In the genomic region with DNA sequence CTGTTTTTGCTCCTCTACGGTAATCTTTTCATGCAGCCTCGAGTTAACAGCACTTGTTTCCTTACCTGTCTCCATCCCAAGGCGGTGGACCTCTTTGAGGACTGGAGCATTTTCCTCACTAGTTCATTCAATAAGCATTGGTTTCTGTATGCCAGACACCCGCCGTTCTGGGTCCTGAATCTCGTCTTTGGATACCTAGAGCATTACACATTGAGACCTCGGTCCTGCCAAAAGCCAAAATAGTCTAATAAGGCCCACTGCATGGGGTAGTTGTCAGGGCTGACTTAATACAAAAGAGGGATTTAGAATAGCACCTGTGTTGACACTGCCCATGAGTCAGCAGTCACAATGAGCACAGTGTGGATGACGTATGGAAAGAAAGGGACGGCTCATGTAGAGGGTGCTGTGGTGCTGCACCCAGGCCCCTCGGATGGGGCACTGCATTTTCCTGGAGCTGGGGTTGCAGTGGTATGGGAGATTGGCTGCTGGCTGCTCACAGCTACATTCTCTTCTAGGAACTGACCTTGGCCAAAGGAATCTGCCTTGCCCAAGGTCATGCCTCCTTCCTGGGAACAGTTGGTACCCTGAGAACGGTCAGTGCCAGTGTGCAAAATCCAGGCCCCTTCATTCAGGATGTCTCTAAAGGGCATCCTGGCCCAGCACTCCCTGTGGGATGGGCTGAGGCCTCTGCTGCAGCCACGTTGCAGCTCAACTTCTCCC, we compare ENCODE assay signal across 14 cellular contexts.
DNase-seq lines count a peak whose midpoint lies in the region; ATAC-seq, FAIRE-seq and TF ChIP-seq lines count a peak whose summit lies in the region.
"Had no signal": no experiment of that assay in that cellular context is flagged by ENCODE, and none has a peak within 500 bp of the region (broad histone marks: within the 10 kb centered on the region; RNA-seq: fewer than 3 reads in every experiment).

No MANE protein-coding gene starts in this region.

- no peaks in the 10 kb centered on the region for H3F3A ChIP-seq in GM23338 (replicated peaks; ENCODE audit: low read depth)

- H2BK15ac ChIP-seq in H1 (ENCODE audit: low read length): peak overlapping the region; percentile 88

- no peak overlapping the region for H4K91ac ChIP-seq in H1 (replicated peaks; ENCODE audit: insufficient read length, low read length)

- H3K23me2 ChIP-seq in H1 (ENCODE audit: low read depth, low read length): no peaks in the 10 kb centered on the region

- H2BK20ac ChIP-seq in H1 (ENCODE audit: low read length): no peak overlapping the region

- no peaks in the 10 kb centered on the region for H3K9me2 ChIP-seq in GM23338 (ENCODE audit: insufficient read depth)

- H2AK5ac ChIP-seq in H1 (ENCODE audit: low read depth, low read length): no peak overlapping the region

- H4K5ac ChIP-seq in H1 (ENCODE audit: insufficient read length, low read depth, low read length): no peak overlapping the region

- no peaks in the 10 kb centered on the region for H3K36me3 Mint-ChIP-seq in GM23338 (ENCODE audit: low read depth)
- H3K36me3 Mint-ChIP-seq: activated naive CD4-positive, alpha-beta T cell treated with anti-CD3 and anti-CD28 coated beads, Interleukin-2, amount 50 U/mL, for 72 hours had no signal

- TF ChIP-seq CTCF in GM23338 (conservative IDR thresholded peaks at IDR 0.05; ENCODE audit: low read depth in 2 of 2) (no peak), H1 (IDR thresholded peaks at IDR 0.05; ENCODE audit: control extremely low read depth in 1 of 3, insufficient read depth in 1 of 3, low read depth in 1 of 3, low read length in 3 of 3) (no peak), BE2C (IDR thresholded peaks at IDR 0.05; ENCODE audit: low read depth, low read length) (no peak)

- no peaks in the 10 kb centered on the region for H3K79me2 ChIP-seq in GM23338 (replicated peaks; ENCODE audit: insufficient read depth)
- no peaks in the 10 kb centered on the region for H3K79me2 ChIP-seq in H1 (ENCODE audit: control insufficient read depth in 1 of 2, insufficient read depth in 2 of 2, low read length in 2 of 2)

- H3K36me3 ChIP-seq in GM23338 (ENCODE audit: insufficient read depth) (no peaks in the 10 kb centered on the region), H1 (ENCODE audit: control insufficient read depth in 2 of 4, insufficient read depth in 4 of 4, low read length in 3 of 4) (no peaks in the 10 kb centered on the region), BE2C (no peaks in the 10 kb centered on the region)
- H3K36me3 ChIP-seq: right lobe of liver had no signal

- WGBS in H1 (ENCODE audit: extremely low coverage in 1 of 2, insufficient coverage in 1 of 2, insufficient read length in 1 of 2, insufficient replicate concordance in 2 of 2, low coverage in 1 of 2, low lambda C conversion rate in 2 of 2, missing lambda C conversion rate in 1 of 2), 2 experiments: 80% methylated on average over 12 of the region's 12 CpGs; no CpG with 5 or more reads in 1 of the 2 experiments

- peaks cover 23% of the 10 kb centered on the region for H3K4me1 Mint-ChIP-seq in GM23338

- no peak for TF ChIP-seq EP300 in H1 (IDR thresholded peaks at IDR 0.05; ENCODE audit: borderline replicate concordance in 1 of 2, low read depth in 2 of 2, low read length in 2 of 2)

- H3K14ac ChIP-seq in H1 (ENCODE audit: insufficient read length): no peak overlapping the region

- no peak overlapping the region for H4K8ac ChIP-seq in H1 (ENCODE audit: extremely low read depth, insufficient read depth, low read length)

- H3K4me2 ChIP-seq in GM23338 (no peak overlapping the region), H1 (ENCODE audit: insufficient read depth in 1 of 2, low read depth in 2 of 2, low read length in 2 of 2) (no peak overlapping the region)

- H3K79me1 ChIP-seq in H1 (ENCODE audit: low read depth, low read length): no peaks in the 10 kb centered on the region

- peaks cover 6% of the 10 kb centered on the region for H3K27me3 Mint-ChIP-seq in GM23338 (ENCODE audit: insufficient read depth, low read depth, poor library complexity)

- H2BK12ac ChIP-seq in H1 (ENCODE audit: low read depth, low read length): no peak overlapping the region

- no peak overlapping the region for H3K27ac Mint-ChIP-seq in GM23338

- H3K9me3 ChIP-seq in H1 (ENCODE audit: insufficient read depth in 2 of 2, low read depth in 1 of 2, low read length in 1 of 2): no peaks in the 10 kb centered on the region
- H3K9me3 ChIP-seq in BE2C: no peaks in the 10 kb centered on the region
- H3K9me3 ChIP-seq: right lobe of liver had no signal

- no peak overlapping the region for H3K9ac ChIP-seq in H1 (replicated peaks in 1 of 4; ENCODE audit: extremely low read depth in 1 of 4, low read depth in 3 of 4, low read length in 3 of 4)

- no peak overlapping the region for H2AFZ ChIP-seq in GM23338
- no peak overlapping the region for H2AFZ ChIP-seq in H1 (ENCODE audit: low read length)

- H2BK5ac ChIP-seq in H1 (ENCODE audit: low read depth, low read length): no peak overlapping the region

- no peak overlapping the region for H3K27ac ChIP-seq in GM23338 (ENCODE audit: low read depth)
- H3K27ac ChIP-seq in H1 (ENCODE audit: low read depth, low read length): no peak overlapping the region
- H3K27ac ChIP-seq: right lobe of liver had no signal

- no peak for FAIRE-seq in H1 (lab: Jason Lieb, UNC)
- FAIRE-seq: G401.6, islet of Langerhans had no signal

- H3K23ac ChIP-seq in H1 (ENCODE audit: insufficient read length): no peak overlapping the region

- H3K4me3 Mint-ChIP-seq in GM23338: no peak overlapping the region

- H3K4ac ChIP-seq in H1 (replicated peaks; ENCODE audit: insufficient read length, low read depth, low read length): no peak overlapping the region

- H3K4me3 ChIP-seq in GM23338 (no peak overlapping the region), H1 (ENCODE audit: extremely low read depth in 1 of 4, insufficient read depth in 2 of 4, low read depth in 3 of 4, low read length in 4 of 4) (no peak overlapping the region), BE2C (ENCODE audit: low read depth, low read length) (no peak overlapping the region)
- H3K4me3 ChIP-seq: right lobe of liver had no signal

- DNase-seq in A172 (ENCODE audit: low spot score): peak; percentile 54
- no peak for DNase-seq in GM23338 (ENCODE audit: low spot score)
- peak; percentile 6 for DNase-seq in NCI-H748 treated with DMSO at 0.1 percent for 48 hours (lab: John Stamatoyannopoulos, UW)
- DNase-seq in H1 (ENCODE audit: low read depth in 1 of 2, low spot score in 2 of 2): no peak
- DNase-seq in activated CD4-positive, CD25-positive, alpha-beta regulatory T cell treated with anti-CD3 and anti-CD28 coated beads, Interleukin-2, amount 50 U/mL, for 72 hours: no peak
- DNase-seq in BE2C: no peak
- DNase-seq in activated T-cell treated with anti-CD3 and anti-CD28 coated beads, Interleukin-2, amount 50 U/mL, for 1 hour: no peak
- DNase-seq: dermis blood vessel endothelial cell, IMR-90, right lobe of liver had no signal

- H3K18ac ChIP-seq in H1 (ENCODE audit: extremely low read depth, low read length): no peak overlapping the region; the same call in 1 of the 2 replicates

- no peak for TF ChIP-seq POLR2A in H1 (IDR thresholded peaks at IDR 0.05; ENCODE audit: control extremely low read depth in 1 of 2, low read depth in 2 of 2, low read length in 2 of 2)

- no peak overlapping the region for H2BK120ac ChIP-seq in H1 (replicated peaks; ENCODE audit: low read depth, low read length)

- POLR2A ChIA-PET in H1 (lab: Charles Lee; ENCODE audit: partially characterized antibody): no interaction called here

- no peak for TF ChIP-seq RAD21 in H1 (IDR thresholded peaks at IDR 0.05 in 1 of 2, conservative IDR thresholded peaks at IDR 0.05 in 1 of 2; ENCODE audit: low read depth in 2 of 2, low read length in 2 of 2)

- H3K56ac ChIP-seq in H1 (replicated peaks; ENCODE audit: insufficient read length, low read depth, low read length): no peak overlapping the region

- no peaks in the 10 kb centered on the region; the same call in 2 of the 3 replicates for H3K9me3 Mint-ChIP-seq in GM23338
- H3K9me3 Mint-ChIP-seq: activated naive CD4-positive, alpha-beta T cell treated with anti-CD3 and anti-CD28 coated beads, Interleukin-2, amount 50 U/mL, for 72 hours had no signal

- CTCF ChIA-PET in H1 (lab: Charles Lee; ENCODE audit: partially characterized antibody): interaction anchor here (1.1 kb wide), 1 partner anchor 126 kb away, joined by 3 read pairs; no protein-coding TSS in a partner anchor

- H3K27me3 ChIP-seq in GM23338 (ENCODE audit: insufficient read depth) (no peaks in the 10 kb centered on the region), H1 (replicated peaks in 1 of 4; ENCODE audit: control insufficient read depth in 3 of 4, extremely low read depth in 1 of 4, insufficient read depth in 3 of 4, low read length in 3 of 4) (no peaks in the 10 kb centered on the region; a peak in 1 of 7 replicates), BE2C (no peaks in the 10 kb centered on the region)
- H3K27me3 ChIP-seq: right lobe of liver had no signal

- H4K20me1 ChIP-seq in GM23338 (replicated peaks; ENCODE audit: insufficient read depth) (no peaks in the 10 kb centered on the region), H1 (replicated peaks in 1 of 2; ENCODE audit: control insufficient read depth in 1 of 2, insufficient read depth in 2 of 2, low read length in 2 of 2) (no peaks in the 10 kb centered on the region)

- H3K4me1 ChIP-seq in GM23338 (ENCODE audit: insufficient read depth) (no peaks in the 10 kb centered on the region), H1 (replicated peaks in 1 of 4; ENCODE audit: control insufficient read depth in 3 of 4, insufficient read depth in 4 of 4, low read length in 3 of 4) (peaks cover 0 to 4% (median under 1%) of the 10 kb centered on the region in 4 experiments; a peak in 3 of 7 replicates), BE2C (no peaks in the 10 kb centered on the region)
- H3K4me1 ChIP-seq: right lobe of liver had no signal

- ATAC-seq in GM23338: peak; percentile 46
- no peak for ATAC-seq in HG03196 (IDR thresholded peaks at IDR 0.05; ENCODE audit: unreplicated experiment)

TF ChIP-seq in GM23338, 12 proteins besides CTCF, POLR2A, EP300 and RAD21 (continues in another document):
- TF ChIP-seq CREB1 (CRISPR knock-in tag; IDR thresholded peaks at IDR 0.05; ENCODE audit: low read depth) (no peak), ZNF331 (CRISPR knock-in tag; IDR thresholded peaks at IDR 0.05; ENCODE audit: low read depth) (no peak)

TF ChIP-seq in H1, 55 proteins besides CTCF, POLR2A, EP300 and RAD21:
- TF ChIP-seq CEBPB (IDR thresholded peaks at IDR 0.05; ENCODE audit: low read depth, low read length): no peak

Comparison
In these comparisons a context has a peak if more than half of its experiments do, and no peak if none do; other contexts are left out.
1. DNase-seq: peak in A172 (single experiment) and NCI-H748 treated with DMSO at 0.1 percent for 48 hours (single experiment); none in GM23338 (single experiment), H1 (0 of 2), activated CD4-positive, CD25-positive, alpha-beta regulatory T cell treated with anti-CD3 and anti-CD28 coated beads, Interleukin-2, amount 50 U/mL, for 72 hours (single experiment), BE2C (single experiment) and activated T-cell treated with anti-CD3 and anti-CD28 coated beads, Interleukin-2, amount 50 U/mL, for 1 hour (single experiment).